ENCODE assay signal across 8 cellular contexts in genomic region chr6:84033523-84034451, GRCh38. TPM values are rescaled to one million over a fixed set of nuclear protein-coding genes. Genes with fewer than 3 reads are reported as not detected.
DNase-seq lines count a peak whose midpoint lies in the region; ATAC-seq and TF ChIP-seq lines count a peak whose summit lies in the region.

Gene MRAP2 (plus strand): TSS chr6:84033772. CDS start chr6:84055319, 21,547 bp downstream.

- peaks cover 5% of the 10 kb centered on the region; the same call in 1 of the 2 replicates for H3K36me3 Mint-ChIP-seq in HFFc6 (ENCODE audit: low read depth)
- H3K36me3 Mint-ChIP-seq in naive B cell, result no peaks in the 10 kb centered on the region

- H3K4me3 Mint-ChIP-seq in HFFc6 (peak within 1 kb of the TSS; percentile 12; the same call in 1 of the 2 replicates), naive B cell (peak within 1 kb of the TSS; percentile 2 to 78 (median 66))

- H3K27ac Mint-ChIP-seq in HFFc6 (no peak within 1 kb of the TSS), naive B cell (no peak within 1 kb of the TSS)

- no peak for TF ChIP-seq CTCF in HFFc6 (IDR thresholded peaks at IDR 0.05)
- TF ChIP-seq CTCF in epithelial cell of proximal tubule (conservative IDR thresholded peaks at IDR 0.05; ENCODE audit: low read depth, low read length), result no peak

- H3K27me3 Mint-ChIP-seq in HFFc6 (ENCODE audit: insufficient read depth) (peaks cover 13% of the 10 kb centered on the region), naive B cell (peaks cover 47 to 58% (median 58%) of the 10 kb centered on the region in 3 donors)

- peak; percentile 16 to 27 for ATAC-seq in naive B cell (ENCODE audit: low read depth in 2 of 2)
- no peak for ATAC-seq in GM18870 (IDR thresholded peaks at IDR 0.05; ENCODE audit: unreplicated experiment)

- DNase-seq in G401 (ENCODE audit: low spot score), result peak; percentile 60
- no peak for DNase-seq in HFFc6
- DNase-seq in RPMI7951 (ENCODE audit: low read depth), result peak; percentile 44
- DNase-seq in epithelial cell of proximal tubule (ENCODE audit: low read depth), result no peak
- DNase-seq in naive B cell, result no peak
- no peak for DNase-seq in kidney glomerular epithelial cell (lab: John Stamatoyannopoulos, UW)
- no peak for DNase-seq in hippocampal formation (lab: John Stamatoyannopoulos, UW)

- in situ Hi-C loops in G401 (cut with HindIII; ENCODE audit: low sequenced_read_pairs), result no loop called here

- H3K4me1 Mint-ChIP-seq in HFFc6 (ENCODE audit: low read depth) (peaks cover 3% of the 10 kb centered on the region; the same call in 1 of the 2 replicates), naive B cell (peaks cover 0 to 16% (median 11%) of the 10 kb centered on the region in 3 donors)

- H3K9me3 Mint-ChIP-seq in HFFc6, result peaks cover 5% of the 10 kb centered on the region
- H3K9me3 Mint-ChIP-seq in naive B cell, result peaks cover 0 to 16% (median 5%) of the 10 kb centered on the region in 7 donors

- peak within 1 kb of the TSS; percentile 67 for H3K4me3 ChIP-seq in epithelial cell of proximal tubule (ENCODE audit: low read depth, low read length)

RNA-seq across cellular contexts. Expression of gene MRAP2, which starts in this region (rescaled TPM):
- not detected in 2 replicates for total RNA-seq in G401 (2014; rRNA removed; shearing (Covaris generic))
- total RNA-seq in HFFc6 (2021; fragmentation: NEBNext Ultra II Directional; extraction: Animal tissue kit (Norgen Biotek cat#: 25700)), result under 1 TPM in 1 of 6 experiments, not detected in 5; 0.07 TPM
- total RNA-seq in RPMI7951 (2014; rRNA removed; shearing (Covaris generic)), result 6.6 and 8.4 TPM in 2 replicates
- total RNA-seq in epithelial cell of proximal tubule, result 0.17 TPM in 1 of 2 replicates, not detected in the other
- under 1 TPM in 2 of 6 donors, not detected in 4; 0.12 to 0.54 TPM for polyA plus RNA-seq in naive B cell (ENCODE audit: low read depth in 6 of 6)

Comparison
In these comparisons a context has a peak if more than half of its experiments do, and no peak if none do; other contexts are left out.
1. Peak in DNase-seq in G401; RNA of the gene not detected or under 1 TPM.
2. Peak in ATAC-seq in naive B cell; RNA of the gene not detected or under 1 TPM.